Comparison of ENCODE assay signal across 37 cellular contexts in genomic region chr1:109598156-109598555, GRCh38. TPM values are rescaled to one million over a fixed set of nuclear protein-coding genes. Genes with fewer than 3 reads are reported as not detected.
"Had no signal": no experiment of that assay in that cellular context is flagged by ENCODE, and none has a peak within 500 bp of the region (broad histone marks: within the 10 kb centered on the region; RNA-seq: fewer than 3 reads in every experiment).

No MANE protein-coding gene starts in this region.

- H3K27me3 ChIP-seq: body of pancreas, Peyer's patch, SJSA1 had no signal

- H3K9me3 Mint-ChIP-seq: activated CD4-positive, alpha-beta T cell treated with anti-CD3 and anti-CD28 coated beads, Interleukin-2, amount 10 ng/mL, durations not matched to agents 7 days and 5 days; activated naive CD8-positive, alpha-beta T cell treated with anti-CD3 and anti-CD28 coated beads, Interleukin-2, amount 10 ng/mL, durations not matched to agents 7 days and 5 days; activated T-cell treated with anti-CD3 and anti-CD28 coated beads, Interleukin-2, amount 50 U/mL, for 4 hours; activated T-helper 1 cell treated with anti-CD3 and anti-CD28 coated beads, Interleukin-12 subunit alpha, Interleukin-12 subunit beta, Interleukin-2, Interleukin-4 antibody, amounts not matched to agents 30 ng/mL and 10 ng/mL and 1 ng/mL, durations not matched to agents 14 hours and 24 hours and 36 hours; T-cell had no signal

- H3K27me3 Mint-ChIP-seq: activated CD4-positive, alpha-beta T cell treated with anti-CD3 and anti-CD28 coated beads for 36 hours; activated CD4-positive, alpha-beta T cell treated with anti-CD3 and anti-CD28 coated beads, Interleukin-2, amount 10 ng/mL, durations not matched to agents 7 days and 5 days; activated naive CD8-positive, alpha-beta T cell treated with anti-CD3 and anti-CD28 coated beads, Interleukin-2, amount 10 ng/mL, durations not matched to agents 7 days and 5 days; T-cell had no signal

- H3K27ac Mint-ChIP-seq: activated CD4-positive, alpha-beta T cell treated with anti-CD3 and anti-CD28 coated beads for 36 hours; activated CD4-positive, alpha-beta T cell treated with anti-CD3 and anti-CD28 coated beads, Interleukin-2, amount 10 ng/mL, durations not matched to agents 7 days and 5 days; activated CD8-positive, alpha-beta T cell treated with anti-CD3 and anti-CD28 coated beads, Interleukin-2, amount 10 ng/mL, durations not matched to agents 7 days and 5 days; activated naive CD8-positive, alpha-beta T cell treated with anti-CD3 and anti-CD28 coated beads, Interleukin-2, amount 10 ng/mL, durations not matched to agents 7 days and 5 days; activated T-helper 1 cell treated with anti-CD3 and anti-CD28 coated beads, Interleukin-12 subunit alpha, Interleukin-12 subunit beta, Interleukin-2, Interleukin-4 antibody, amounts not matched to agents 30 ng/mL and 10 ng/mL and 1 ng/mL, durations not matched to agents 14 hours and 24 hours and 36 hours had no signal

- H3K4me1 ChIP-seq: body of pancreas, Peyer's patch had no signal

- H3K27ac ChIP-seq: body of pancreas, Peyer's patch, SJSA1 had no signal

- H3K4me1 Mint-ChIP-seq: activated naive CD8-positive, alpha-beta T cell treated with anti-CD3 and anti-CD28 coated beads, Interleukin-2, amount 10 ng/mL, durations not matched to agents 7 days and 5 days had no signal

- H3K9me3 ChIP-seq: body of pancreas, Peyer's patch, SJSA1 had no signal

- DNase-seq: activated CD4-positive, alpha-beta T cell treated with anti-CD3 and anti-CD28 coated beads for 36 hours; activated CD4-positive, alpha-beta T cell treated with anti-CD3 and anti-CD28 coated beads, Interleukin-2, amount 10 ng/mL, durations not matched to agents 7 days and 5 days; activated CD4-positive, alpha-beta T cell treated with anti-CD3 and anti-CD28 coated beads, Interleukin-2, amount 50 U/mL, for 48 hours; activated CD8-positive, alpha-beta T cell treated with anti-CD3 and anti-CD28 coated beads, Interleukin-2, amount 10 ng/mL, durations not matched to agents 7 days and 5 days; activated naive CD4-positive, alpha-beta T cell treated with anti-CD3 and anti-CD28 coated beads, Interleukin-2, amount 50 U/mL, for 16 hours; activated naive CD8-positive, alpha-beta T cell treated with anti-CD3 and anti-CD28 coated beads, Interleukin-2, amount 10 ng/mL, durations not matched to agents 7 days and 5 days; activated T-cell treated with anti-CD3 and anti-CD28 coated beads, Interleukin-2, amount 50 U/mL, for 4 hours; body of pancreas; caudate nucleus; cerebellar nuclear complex; Karpas-422; KBM-7; NCI-H1048; NCI-H1105 treated with DMSO at 0.1 percent for 48 hours; NCI-H1436; NCI-H1694; NCI-H1930; NCI-H2081 treated with DMSO at 0.1 percent for 48 hours; NCI-H226; NCI-H446 treated with DMSO at 0.1 percent for 48 hours; NCI-H524 treated with DMSO at 0.1 percent for 48 hours; PC-3; Peyer's patch; RPMI8226; SHP77 treated with DMSO at 0.1 percent for 48 hours; T-cell; T1000 had no signal

- H3K4me3 Mint-ChIP-seq: activated CD4-positive, alpha-beta T cell treated with anti-CD3 and anti-CD28 coated beads for 36 hours; activated CD4-positive, alpha-beta T cell treated with anti-CD3 and anti-CD28 coated beads, Interleukin-2, amount 10 ng/mL, durations not matched to agents 7 days and 5 days; activated CD8-positive, alpha-beta T cell treated with anti-CD3 and anti-CD28 coated beads, Interleukin-2, amount 10 ng/mL, durations not matched to agents 7 days and 5 days; activated naive CD8-positive, alpha-beta T cell treated with anti-CD3 and anti-CD28 coated beads, Interleukin-2, amount 10 ng/mL, durations not matched to agents 7 days and 5 days; activated T-cell treated with anti-CD3 and anti-CD28 coated beads, Interleukin-2, amount 50 U/mL, for 4 hours; activated T-helper 1 cell treated with anti-CD3 and anti-CD28 coated beads, Interleukin-12 subunit alpha, Interleukin-12 subunit beta, Interleukin-2, Interleukin-4 antibody, amounts not matched to agents 30 ng/mL and 10 ng/mL and 1 ng/mL, durations not matched to agents 14 hours and 24 hours and 36 hours; T-cell had no signal

- ATAC-seq: activated CD4-positive, alpha-beta T cell treated with anti-CD3 and anti-CD28 coated beads for 36 hours; activated CD4-positive, CD25-positive, alpha-beta regulatory T cell treated with anti-CD3 and anti-CD28 coated beads, Interleukin-2, amount 50 U/mL, for 24 hours; activated CD8-positive, alpha-beta T cell treated with anti-CD3 and anti-CD28 coated beads, Interleukin-2, amount 10 ng/mL, durations not matched to agents 7 days and 5 days; activated T-cell treated with anti-CD3 and anti-CD28 coated beads, Interleukin-2, amount 50 U/mL, for 4 hours; body of pancreas; SK-N-SH treated with all-trans-retinoic acid at 6 μM for 48 hours; T-cell had no signal

- FAIRE-seq: astrocyte, bronchial epithelial cell, TTC549 had no signal

- H3K4me3 ChIP-seq: body of pancreas, Peyer's patch, SJSA1 had no signal

RNA-seq across cellular contexts. Expression of gene GNAT2, which starts 21.3 kb away (rescaled TPM):
- total RNA-seq: activated CD4-positive, alpha-beta T cell treated with anti-CD3 and anti-CD28 coated beads, Interleukin-2, amount 10 ng/mL, durations not matched to agents 7 days and 5 days; activated CD8-positive, alpha-beta T cell treated with anti-CD3 and anti-CD28 coated beads, Interleukin-2, amount 10 ng/mL, durations not matched to agents 7 days and 5 days; astrocyte; body of pancreas; MCF 10A; Peyer's patch; T-cell; T-helper 2 cell treated with Interferon-gamma antibody and Interleukin-4, amounts not matched to agents 100 ng/mL and 5 ng/mL, for 36 hours had no signal

RNA-seq across cellular contexts. Expression of gene GPR61, which starts 58.5 kb away (rescaled TPM):
- total RNA-seq: activated CD8-positive, alpha-beta T cell treated with anti-CD3 and anti-CD28 coated beads, Interleukin-2, amount 10 ng/mL, durations not matched to agents 7 days and 5 days; activated T-cell treated with anti-CD3 and anti-CD28 coated beads, Interleukin-2, amount 50 U/mL, for 4 hours; activated T-helper 1 cell treated with anti-CD3 and anti-CD28 coated beads, Interleukin-12 subunit alpha, Interleukin-12 subunit beta, Interleukin-2, Interleukin-4 antibody, amounts not matched to agents 30 ng/mL and 10 ng/mL and 1 ng/mL, durations not matched to agents 14 hours and 24 hours and 36 hours; astrocyte; body of pancreas; bronchial epithelial cell; MCF 10A had no signal
- polyA plus RNA-seq: adipose tissue had no signal
